In genomic region chr18:23257686-23258565, GRCh38 we compare ENCODE assay signal across 11 cellular contexts.
DNase-seq lines count a peak whose midpoint lies in the region; ATAC-seq and TF ChIP-seq lines count a peak whose summit lies in the region.
"Had no signal": no experiment of that assay in that cellular context is flagged by ENCODE, and none has a peak within 500 bp of the region (broad histone marks: within the 10 kb centered on the region; RNA-seq: fewer than 3 reads in every experiment).

No MANE protein-coding gene starts in this region.

- H3K9me3 ChIP-seq in naive thymus-derived CD4-positive, alpha-beta T cell (ENCODE audit: control insufficient read depth in 2 of 3, low read length in 3 of 3), result no peaks in the 10 kb centered on the region
- no peaks in the 10 kb centered on the region for H3K9me3 ChIP-seq in SJCRH30 (replicated peaks)

- intact Hi-C loops in CD14-positive monocyte (cut with micrococcal nuclease), result loop anchor here in 1 of 2 donors (10.0 kb wide), 2 partner anchors 123 to 167 kb away; partner anchors contain the start of gene CABLES1
- intact Hi-C loops in naive thymus-derived CD4-positive, alpha-beta T cell (cut with micrococcal nuclease), result no loop called here

- ATAC-seq in naive thymus-derived CD4-positive, alpha-beta T cell, result peak; percentile 65

- POLR2A ChIA-PET in naive thymus-derived CD4-positive, alpha-beta T cell (lab: Charles Lee), result no interaction called here

- TF ChIP-seq CTCF in CD14-positive monocyte (IDR thresholded peaks at IDR 0.05), result no peak
- TF ChIP-seq CTCF in cardiac fibroblast (IDR thresholded peaks at IDR 0.05; ENCODE audit: low read depth, low read length), result no peak

- H3K4me1 Mint-ChIP-seq in CD14-positive monocyte, result peaks cover 37% of the 10 kb centered on the region
- peaks cover 21 to 41% (median 35%) of the 10 kb centered on the region in 7 donors for H3K4me1 Mint-ChIP-seq in naive thymus-derived CD4-positive, alpha-beta T cell

- no peak overlapping the region for H3K4me3 ChIP-seq in cardiac fibroblast (replicated peaks in 1 of 2; ENCODE audit: low read depth in 2 of 2, low read length in 2 of 2)
- H3K4me3 ChIP-seq in naive thymus-derived CD4-positive, alpha-beta T cell (ENCODE audit: low read length), result no peak overlapping the region
- no peak overlapping the region for H3K4me3 ChIP-seq in SJCRH30

- DNase-seq in CD14-positive monocyte (ENCODE audit: low spot score), result peak; percentile 91
- DNase-seq in M059J (ENCODE audit: low read depth), result peak; percentile 78
- peak; percentile 47 to 68 for DNase-seq in cardiac fibroblast (ENCODE audit: low read depth in 2 of 2)
- no peak for DNase-seq in naive thymus-derived CD4-positive, alpha-beta T cell
- DNase-seq in activated CD8-positive, alpha-beta memory T cell treated with anti-CD3 and anti-CD28 coated beads for 24 hours, result no peak
- DNase-seq in pons (ENCODE audit: low spot score), result no peak
- DNase-seq in SJCRH30, result no peak
- DNase-seq in NK-92 (lab: John Stamatoyannopoulos, UW; ENCODE audit: unreplicated experiment), result no peak
- DNase-seq: GDM1, NCI-H2227 treated with DMSO at 0.1 percent for 48 hours, WERI-Rb-1 had no signal

- H3K27me3 Mint-ChIP-seq in CD14-positive monocyte (ENCODE audit: low read depth in 3 of 3), result peaks cover 2 to 18% (median 8%) of the 10 kb centered on the region in 3 donors
- H3K27me3 Mint-ChIP-seq in naive thymus-derived CD4-positive, alpha-beta T cell, result no peaks in the 10 kb centered on the region

- H3K9me3 Mint-ChIP-seq in CD14-positive monocyte, result peaks cover 0 to 3% (median 0%) of the 10 kb centered on the region in 7 donors
- H3K9me3 Mint-ChIP-seq in naive thymus-derived CD4-positive, alpha-beta T cell, result peaks cover 0 to 2% (median 0%) of the 10 kb centered on the region in 11 donors

- H3K36me3 ChIP-seq in naive thymus-derived CD4-positive, alpha-beta T cell (ENCODE audit: control insufficient read depth in 2 of 3, insufficient read depth in 3 of 3, low read length in 3 of 3), result no peaks in the 10 kb centered on the region
- no peaks in the 10 kb centered on the region for H3K36me3 ChIP-seq in SJCRH30
- H3K36me3 ChIP-seq: WERI-Rb-1 had no signal

- peak overlapping the region in 1 of 2 donors; percentile 16 for H3K4me3 Mint-ChIP-seq in CD14-positive monocyte
- H3K4me3 Mint-ChIP-seq in naive thymus-derived CD4-positive, alpha-beta T cell, result peak overlapping the region in 8 of 10 donors; percentile 7 to 92 (median 46)

- H3K27ac Mint-ChIP-seq in CD14-positive monocyte, result peak overlapping the region; percentile 64 to 94 (median 82)
- H3K27ac Mint-ChIP-seq in naive thymus-derived CD4-positive, alpha-beta T cell, result peak overlapping the region in 5 of 9 donors; percentile 25 to 87 (median 51)

- peaks cover 0 to 25% of the 10 kb centered on the region in 2 donors for H3K4me1 ChIP-seq in naive thymus-derived CD4-positive, alpha-beta T cell (ENCODE audit: control insufficient read depth in 2 of 2, insufficient read depth in 2 of 2, low read length in 2 of 2)
- peaks cover 22% of the 10 kb centered on the region for H3K4me1 ChIP-seq in SJCRH30

- H3K27ac ChIP-seq in naive thymus-derived CD4-positive, alpha-beta T cell (ENCODE audit: low read depth, low read length), result no peak overlapping the region
- H3K27ac ChIP-seq in SJCRH30, result no peak overlapping the region

- CTCF ChIA-PET in naive thymus-derived CD4-positive, alpha-beta T cell (lab: Charles Lee), result no interaction called here

- H3K36me3 Mint-ChIP-seq in CD14-positive monocyte, result peaks cover 5 to 23% of the 10 kb centered on the region in 2 donors
- peaks cover 0 to 8% (median 0%) of the 10 kb centered on the region in 5 donors for H3K36me3 Mint-ChIP-seq in naive thymus-derived CD4-positive, alpha-beta T cell

- no peaks in the 10 kb centered on the region for H3K27me3 ChIP-seq in naive thymus-derived CD4-positive, alpha-beta T cell (ENCODE audit: control insufficient read depth in 2 of 2, insufficient read depth in 2 of 2, low read length in 2 of 2)
- no peaks in the 10 kb centered on the region for H3K27me3 ChIP-seq in SJCRH30

Comparison
In these comparisons a context has a peak if more than half of its experiments do, and no peak if none do; other contexts are left out.
1. DNase-seq: peak in CD14-positive monocyte (single experiment), M059J (single experiment) and cardiac fibroblast (2 of 2); none in naive thymus-derived CD4-positive, alpha-beta T cell (0 of 9), activated CD8-positive, alpha-beta memory T cell treated with anti-CD3 and anti-CD28 coated beads for 24 hours (single experiment), pons (single experiment), SJCRH30 (0 of 2) and NK-92 (single experiment).